Comparison of ENCODE assay signal across 8 cellular contexts in genomic region chr11:33258631-33259184, GRCh38. TPM values are rescaled to one million over a fixed set of nuclear protein-coding genes. Genes with fewer than 3 reads are reported as not detected.
A peak's percentile ranks its signal among the peaks of the same experiment; 100 is the strongest.
DNase-seq lines count a peak whose midpoint lies in the region; ATAC-seq and TF ChIP-seq lines count a peak whose summit lies in the region.

No MANE protein-coding gene starts in this region.

- H3K27ac ChIP-seq in AG04450 (ENCODE audit: low read depth, low read length) (peak overlapping the region; percentile 95), foreskin keratinocyte (peak overlapping the region; percentile 95), parathyroid adenoma (peak overlapping the region; percentile 100)

- H3K9ac ChIP-seq in parathyroid adenoma, result no peak overlapping the region

- H2AFZ ChIP-seq in parathyroid adenoma, result peak overlapping the region; percentile 97

- H3K36me3 ChIP-seq in parathyroid adenoma (ENCODE audit: control insufficient read depth, insufficient read depth, low read length), result no peaks in the 10 kb centered on the region

- peak overlapping the region; percentile 97 for H3K4me3 Mint-ChIP-seq in activated B cell treated with CpG ODN at 0.5 μM for 24 hours

- H3K79me2 ChIP-seq in parathyroid adenoma, result peaks cover 24% of the 10 kb centered on the region

- DNase-seq in AG04450 (ENCODE audit: low read depth, low spot score) (no peak), HuH-7 (ENCODE audit: low spot score) (peak; percentile 17), activated B cell treated with CpG ODN at 0.5 μM for 24 hours (no peak), foreskin keratinocyte (peak; percentile 70 to 82), NCI-H1048 (lab: John Stamatoyannopoulos, UW) (no peak)

- no peaks in the 10 kb centered on the region for H3K27me3 Mint-ChIP-seq in activated B cell treated with CpG ODN at 0.5 μM for 24 hours

- no peaks in the 10 kb centered on the region; the same call in 1 of the 2 replicates for H3K9me3 ChIP-seq in AG04450 (ENCODE audit: control insufficient read depth, insufficient read depth, low read length)
- H3K9me3 ChIP-seq in parathyroid adenoma (ENCODE audit: control insufficient read depth, low read length), result no peaks in the 10 kb centered on the region

- peak overlapping the region; percentile 98 for H3K27ac Mint-ChIP-seq in activated B cell treated with CpG ODN at 0.5 μM for 24 hours

- H3K36me3 Mint-ChIP-seq in activated B cell treated with CpG ODN at 0.5 μM for 24 hours (ENCODE audit: low read depth), result peaks cover 9% of the 10 kb centered on the region

- POLR2A ChIA-PET in AG04450 (lab: Yijun Ruan, JAX) (interaction anchor here (0.7 kb wide), 2 partner anchors 13 to 508 kb away, joined by 3 to 10 read pairs; no protein-coding TSS in a partner anchor), activated B cell treated with CpG ODN at 0.5 μM for 24 hours (lab: Charles Lee) (interaction anchor here (0.6 to 2.6 kb wide), 6 partner anchors 89 to 675 kb away, joined by 3 to 15 read pairs (median 4); partner anchors contain the start of genes CSTF3, EIF3M and TCP11L1)

- peaks cover 53% of the 10 kb centered on the region for H3K4me1 Mint-ChIP-seq in activated B cell treated with CpG ODN at 0.5 μM for 24 hours

- H3K9me3 Mint-ChIP-seq in activated B cell treated with CpG ODN at 0.5 μM for 24 hours, result no peaks in the 10 kb centered on the region

- H3K27me3 ChIP-seq in AG04450 (ENCODE audit: control insufficient read depth, insufficient read depth, low read length), result no peaks in the 10 kb centered on the region
- no peaks in the 10 kb centered on the region for H3K27me3 ChIP-seq in foreskin keratinocyte
- no peaks in the 10 kb centered on the region for H3K27me3 ChIP-seq in parathyroid adenoma (ENCODE audit: control insufficient read depth, insufficient read depth, low read length)

- peak overlapping the region; percentile 68 for H3K4me2 ChIP-seq in parathyroid adenoma (ENCODE audit: low read length)

- CTCF ChIA-PET in AG04450 (lab: Charles Lee) (interaction anchor here (0.5 to 1.3 kb wide), 2 partner anchors 15 to 73 kb away, joined by 3 read pairs; no protein-coding TSS in a partner anchor), activated B cell treated with CpG ODN at 0.5 μM for 24 hours (lab: Charles Lee) (no interaction called here)

- intact Hi-C loops in activated B cell treated with CpG ODN at 0.5 μM for 24 hours (cut with micrococcal nuclease), result loop anchor here (1.0 to 5.0 kb wide), 8 partner anchors 71 to 1180 kb away; partner anchors contain the start of genes C11orf91, CAPRIN1, CAT and CD59

- H3K4me1 ChIP-seq in foreskin keratinocyte, result peaks cover 16% of the 10 kb centered on the region
- H3K4me1 ChIP-seq in parathyroid adenoma, result peaks cover 8% of the 10 kb centered on the region

- ATAC-seq in GM18909 (IDR thresholded peaks at IDR 0.05; ENCODE audit: poor library complexity, unreplicated experiment) (peak; percentile 15), activated B cell treated with CpG ODN at 0.5 μM for 24 hours (ENCODE audit: low read depth) (no peak), foreskin keratinocyte (peak; percentile 22), HG03095 (IDR thresholded peaks at IDR 0.05; ENCODE audit: unreplicated experiment) (no peak)

- no peak for TF ChIP-seq CTCF in AG04450 (IDR thresholded peaks at IDR 0.05; ENCODE audit: low read depth, low read length)
- no peak for TF ChIP-seq CTCF in activated B cell treated with CpG ODN at 0.5 μM for 24 hours (IDR thresholded peaks at IDR 0.05)
- TF ChIP-seq CTCF in foreskin keratinocyte (conservative IDR thresholded peaks at IDR 0.05), result no peak
- TF ChIP-seq CTCF in parathyroid adenoma (IDR thresholded peaks at IDR 0.05), result no peak

- H3K4me3 ChIP-seq in AG04450 (ENCODE audit: low read depth, low read length) (peak overlapping the region; percentile 90), parathyroid adenoma (ENCODE audit: low read depth, low read length) (peak overlapping the region; percentile 91)

RNA-seq across cellular contexts. Expression of gene HIPK3, which starts 1.5 kb away (rescaled TPM):
- polyA plus RNA-seq in AG04450 (2011; rRNA removed) (26.1 and 30.7 TPM in 2 replicates), foreskin keratinocyte (4.5 and 5.2 TPM in 2 replicates)
- 115 and 148 TPM in 2 replicates for polyA minus RNA-seq in AG04450 (2011; rRNA and poly(A)+ RNA removed)
- total RNA-seq in activated B cell treated with CpG ODN at 0.5 μM for 24 hours (46.8 and 50.7 TPM in 2 replicates), foreskin keratinocyte (39.5 and 44.6 TPM in 2 replicates)

Comparison
In these comparisons a context has a peak if more than half of its experiments do, and no peak if none do; other contexts are left out.
1. DNase-seq: peak in HuH-7 (single experiment) and foreskin keratinocyte (2 of 2); none in AG04450 (single experiment), activated B cell treated with CpG ODN at 0.5 μM for 24 hours (single experiment) and NCI-H1048 (single experiment).
2. ATAC-seq: peak in GM18909 (single experiment) and foreskin keratinocyte (single experiment); none in activated B cell treated with CpG ODN at 0.5 μM for 24 hours (single experiment) and HG03095 (single experiment).
3. Peak in every context shown above with its lines, with median percentiles within 50 percentile points of each other: H3K27ac ChIP-seq.